16 cellular contexts compared by ENCODE assay signal in the genomic region with DNA sequence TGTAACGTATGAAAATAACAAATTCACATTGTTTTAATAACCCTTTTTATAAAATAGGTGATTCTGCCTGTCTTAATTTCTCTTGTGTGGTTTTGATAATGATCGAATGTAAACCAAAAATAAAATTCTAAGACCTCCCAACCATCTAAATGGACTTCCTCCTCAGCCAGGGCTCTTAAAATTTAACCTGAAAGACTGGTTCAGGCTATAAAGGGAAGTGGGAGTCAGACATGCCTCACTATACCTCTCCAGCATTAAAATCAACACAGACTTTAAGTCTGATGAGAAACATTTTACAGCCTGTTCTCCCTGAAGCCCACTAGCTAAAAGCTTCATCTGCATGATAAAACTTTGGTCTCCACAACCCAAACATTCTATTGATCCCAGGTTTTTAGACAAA.
"Had no signal": no experiment of that assay in that cellular context is flagged by ENCODE, and none has a peak within 500 bp of the region (broad histone marks: within the 10 kb centered on the region; RNA-seq: fewer than 3 reads in every experiment).

No MANE protein-coding gene starts in this region.

- H3K27me3 ChIP-seq: ascending aorta, breast epithelium, thyroid gland had no signal

- H3K4me1 ChIP-seq: ascending aorta, breast epithelium, parathyroid adenoma, thyroid gland had no signal

- ATAC-seq: activated CD4-positive, alpha-beta T cell treated with anti-CD3 and anti-CD28 coated beads for 36 hours; activated CD8-positive, alpha-beta memory T cell treated with anti-CD3 and anti-CD28 coated beads, Interleukin-2, amount 10 ng/mL, durations not matched to agents 7 days and 5 days; activated naive CD8-positive, alpha-beta T cell treated with anti-CD3 and anti-CD28 coated beads, Interleukin-2, amount 50 U/mL, for 24 hours; left lobe of liver; naive thymus-derived CD4-positive, alpha-beta T cell; stimulated activated effector memory CD8-positive, alpha-beta T cell treated with anti-CD3 and anti-CD28 coated beads, Interleukin-12 subunit alpha, Interleukin-12 subunit beta, amount 100 ng/mL, for 72 hours had no signal

- H3K27ac ChIP-seq: ascending aorta, breast epithelium, parathyroid adenoma, thyroid gland had no signal

- H3K4me3 ChIP-seq: ascending aorta, breast epithelium, mucosa of descending colon, thyroid gland had no signal

- DNase-seq: activated CD4-positive, alpha-beta memory T cell treated with anti-CD3 and anti-CD28 coated beads for 36 hours; activated CD4-positive, alpha-beta T cell treated with anti-CD3 and anti-CD28 coated beads for 36 hours; activated CD8-positive, alpha-beta memory T cell treated with anti-CD3 and anti-CD28 coated beads, Interleukin-2, amount 10 ng/mL, durations not matched to agents 7 days and 5 days; activated naive CD4-positive, alpha-beta T cell treated with anti-CD3 and anti-CD28 coated beads for 36 hours; activated naive CD8-positive, alpha-beta T cell treated with anti-CD3 and anti-CD28 coated beads, Interleukin-2, amount 50 U/mL, for 24 hours; activated T-cell treated with anti-CD3 and anti-CD28 coated beads, Interleukin-2, amount 50 U/mL, for 1 hour; erythroblast; naive thymus-derived CD4-positive, alpha-beta T cell; T1000; thyroid gland had no signal

- H3K36me3 ChIP-seq: breast epithelium, thyroid gland had no signal

- H3K9me3 ChIP-seq: ascending aorta, breast epithelium, mucosa of descending colon, thyroid gland had no signal
